Comparison of ENCODE assay signal across 22 cellular contexts in genomic region chr1:44034423-44034822, GRCh38.
"Had no signal": no experiment of that assay in that cellular context is flagged by ENCODE, and none has a peak within 500 bp of the region (broad histone marks: within the 10 kb centered on the region; RNA-seq: fewer than 3 reads in every experiment).

No MANE protein-coding gene starts in this region.

- ATAC-seq: activated CD4-positive, CD25-positive, alpha-beta regulatory T cell treated with anti-CD3 and anti-CD28 coated beads, Interleukin-2, amount 50 U/mL, for 24 hours; activated CD8-positive, alpha-beta memory T cell treated with anti-CD3 and anti-CD28 coated beads, Interleukin-2, amount 10 ng/mL, durations not matched to agents 7 days and 5 days; Right ventricle myocardium inferior had no signal

- H3K4me2 ChIP-seq: SK-N-SH had no signal

- H3K27me3 ChIP-seq: MG63 had no signal

- H3K4me3 ChIP-seq: MG63 had no signal

- H3K27ac ChIP-seq: VCaP had no signal

- H3K36me3 ChIP-seq: MG63 had no signal

- DNase-seq: activated CD4-positive, alpha-beta T cell treated with anti-CD3 and anti-CD28 coated beads for 4 hours; activated CD4-positive, alpha-beta T cell treated with anti-CD3 and anti-CD28 coated beads, Interleukin-2, amount 50 U/mL, for 48 hours; activated CD8-positive, alpha-beta memory T cell treated with anti-CD3 and anti-CD28 coated beads, Interleukin-2, amount 10 ng/mL, durations not matched to agents 7 days and 5 days; activated effector memory CD4-positive, alpha-beta T cell treated with Interleukin-2 at 50 U/mL for 16 hours; activated naive CD4-positive, alpha-beta T cell; activated T-cell treated with anti-CD3 and anti-CD28 coated beads, Interleukin-2, amount 50 U/mL, for 24 hours; MG63; MV-4-11; NCI-H1092 treated with DMSO at 0.1 percent for 48 hours; NCI-H1417 treated with DMSO at 0.1 percent for 48 hours; NCI-H1694; NCI-H2029; NCI-H2107; NCI-H2171 treated with DMSO at 0.1 percent for 48 hours; NCI-H226; NCI-H526 treated with DMSO at 0.1 percent for 48 hours; NCI-H82; T-helper 1 cell had no signal

- H3K9me3 ChIP-seq: MG63, SK-N-SH had no signal
